ENCODE assay signal across 20 cellular contexts in genomic region chr17:58920773-58921172, GRCh38.
DNase-seq lines count a peak whose midpoint lies in the region; ATAC-seq, FAIRE-seq and TF ChIP-seq lines count a peak whose summit lies in the region.
"Had no signal": no experiment of that assay in that cellular context is flagged by ENCODE, and none has a peak within 500 bp of the region (broad histone marks: within the 10 kb centered on the region; RNA-seq: fewer than 3 reads in every experiment).

No MANE protein-coding gene starts in this region.

- H3K27ac ChIP-seq in OCI-LY3 (ENCODE audit: low read length) (peak overlapping the region; percentile 82), esophagus squamous epithelium (no peak overlapping the region), esophagus muscularis mucosa (replicated peaks in 1 of 4) (no peak overlapping the region)
- H3K27ac ChIP-seq: Peyer's patch had no signal

- H3K4me2 ChIP-seq in OCI-LY3 (ENCODE audit: low read length): peak overlapping the region; percentile 59

- no peak overlapping the region for H2AFZ ChIP-seq in OCI-LY3 (ENCODE audit: low read depth, low read length)

- intact Hi-C loops in esophagus squamous epithelium (cut with DNase I) (no loop called here), esophagus muscularis mucosa (cut with DNase I) (no loop called here)

- no peaks in the 10 kb centered on the region for H3K36me3 Mint-ChIP-seq in effector memory CD8-positive, alpha-beta T cell (ENCODE audit: insufficient read depth)
- H3K36me3 Mint-ChIP-seq: CD4-positive, CD25-positive, alpha-beta regulatory T cell; T-cell had no signal

- H3K27ac Mint-ChIP-seq in effector memory CD8-positive, alpha-beta T cell: no peak overlapping the region
- H3K27ac Mint-ChIP-seq: CD4-positive, CD25-positive, alpha-beta regulatory T cell; T-cell had no signal

- no peak for DNase-seq in GM12891 (ENCODE audit: insufficient read length, low spot score)
- peak; percentile 8 for DNase-seq in GM19240 (ENCODE audit: insufficient read length, low spot score)
- no peak for DNase-seq in effector memory CD8-positive, alpha-beta T cell
- no peak for DNase-seq in esophagus squamous epithelium (lab: John Stamatoyannopoulos, UW)
- DNase-seq in esophagus muscularis mucosa (ENCODE audit: extremely low spot score): no peak
- no peak for DNase-seq in hepatic stellate cell (ENCODE audit: low spot score)
- DNase-seq: DMS79, H9, KBM-7, NCI-H1092, NCI-H1436 treated with DMSO at 0.1 percent for 48 hours, NCI-H1930, NCI-H226, NCI-H510A treated with DMSO at 0.1 percent for 48 hours, NCI-H774, Peyer's patch, T-cell had no signal

- no peaks in the 10 kb centered on the region for H3K4me1 Mint-ChIP-seq in effector memory CD8-positive, alpha-beta T cell (ENCODE audit: low read depth in 2 of 2)

- TF ChIP-seq EP300 in esophagus muscularis mucosa (IDR thresholded peaks at IDR 0.05): no peak

- ATAC-seq in effector memory CD8-positive, alpha-beta T cell (replicated peaks): no peak
- ATAC-seq: SK-N-SH treated with all-trans-retinoic acid at 6 μM for 48 hours, T-cell had no signal

- H3K27me3 Mint-ChIP-seq in effector memory CD8-positive, alpha-beta T cell: no peaks in the 10 kb centered on the region

- H3K4me3 ChIP-seq in OCI-LY3 (ENCODE audit: low read length) (peak overlapping the region; percentile 21), esophagus squamous epithelium (no peak overlapping the region), esophagus muscularis mucosa (no peak overlapping the region)
- H3K4me3 ChIP-seq: Peyer's patch had no signal

- H3K4me1 ChIP-seq in OCI-LY3 (ENCODE audit: low read length) (peaks cover 33% of the 10 kb centered on the region), esophagus squamous epithelium (no peaks in the 10 kb centered on the region), esophagus muscularis mucosa (no peaks in the 10 kb centered on the region)
- H3K4me1 ChIP-seq: Peyer's patch had no signal

- H3K27me3 ChIP-seq in OCI-LY3 (ENCODE audit: low read depth, low read length) (no peaks in the 10 kb centered on the region), esophagus squamous epithelium (no peaks in the 10 kb centered on the region), esophagus muscularis mucosa (no peaks in the 10 kb centered on the region)
- H3K27me3 ChIP-seq: Peyer's patch had no signal

- peak overlapping the region; percentile 54 for H3K9ac ChIP-seq in OCI-LY3 (ENCODE audit: low read length)

- H3K9me3 ChIP-seq in OCI-LY3 (ENCODE audit: insufficient read depth, low read length) (no peaks in the 10 kb centered on the region), esophagus squamous epithelium (no peaks in the 10 kb centered on the region), esophagus muscularis mucosa (no peaks in the 10 kb centered on the region)
- H3K9me3 ChIP-seq: Peyer's patch had no signal

- no peak for TF ChIP-seq POLR2A in GM12891 (IDR thresholded peaks at IDR 0.05; ENCODE audit: low read depth, low read length)
- TF ChIP-seq POLR2A in esophagus squamous epithelium (IDR thresholded peaks at IDR 0.05): no peak
- no peak for TF ChIP-seq POLR2A in esophagus muscularis mucosa (IDR thresholded peaks at IDR 0.05; ENCODE audit: low read depth)

- TF ChIP-seq CTCF in OCI-LY3 (IDR thresholded peaks at IDR 0.05; ENCODE audit: low read depth, low read length) (no peak), esophagus squamous epithelium (IDR thresholded peaks at IDR 0.05) (no peak), esophagus muscularis mucosa (IDR thresholded peaks at IDR 0.05) (no peak)

- no peak overlapping the region for H3K4me3 Mint-ChIP-seq in effector memory CD8-positive, alpha-beta T cell
- H3K4me3 Mint-ChIP-seq: CD4-positive, CD25-positive, alpha-beta regulatory T cell; H9; T-cell had no signal

- H3K79me2 ChIP-seq in OCI-LY3 (ENCODE audit: low read length): peaks cover 2% of the 10 kb centered on the region; the same call in 1 of the 2 replicates

- no peaks in the 10 kb centered on the region for H4K20me1 ChIP-seq in OCI-LY3 (ENCODE audit: insufficient read depth, low read length)

- H3K9me3 Mint-ChIP-seq in effector memory CD8-positive, alpha-beta T cell: no peaks in the 10 kb centered on the region
- H3K9me3 Mint-ChIP-seq: H9, T-cell had no signal

- FAIRE-seq in GM12891 (lab: Jason Lieb, UNC): peak; percentile 48

- no peaks in the 10 kb centered on the region for H3K36me3 ChIP-seq in OCI-LY3 (replicated peaks; ENCODE audit: low read depth, low read length)
- no peaks in the 10 kb centered on the region for H3K36me3 ChIP-seq in esophagus squamous epithelium
- H3K36me3 ChIP-seq in esophagus muscularis mucosa: no peaks in the 10 kb centered on the region
- H3K36me3 ChIP-seq: Peyer's patch had no signal

TF ChIP-seq in GM12891, 5 proteins besides CTCF, POLR2A, EP300 and RAD21:
- TF ChIP-seq POLR2AphosphoS5 (IDR thresholded peaks at IDR 0.05; ENCODE audit: low read depth, low read length) (no peak), TAF1 (IDR thresholded peaks at IDR 0.05; ENCODE audit: low read depth, low read length) (no peak), POU2F2 (IDR thresholded peaks at IDR 0.05; ENCODE audit: low read depth, low read length) (no peak), SPI1 (IDR thresholded peaks at IDR 0.05; ENCODE audit: low read depth, low read length) (no peak), PAX5 (IDR thresholded peaks at IDR 0.05; ENCODE audit: insufficient read depth, low read length, severe bottlenecking) (no peak)
